ENCODE assay signal across 3 cellular contexts in genomic region chr11:103604310-103604709, GRCh38.
TF ChIP-seq lines count a peak whose summit lies in the region.

No MANE protein-coding gene starts in this region.

TF ChIP-seq in HepG2, 621 proteins besides CTCF, POLR2A, EP300 and RAD21:
- TF ChIP-seq CEBPB (IDR thresholded peaks at IDR 0.05; ENCODE audit: borderline replicate concordance, low read depth, low read length) (peak; percentile 74; the same call in 1 of the 2 replicates), MED1 (CRISPR knock-in tag; IDR thresholded peaks at IDR 0.05) (no peak)

TF ChIP-seq in IMR-90, 13 proteins besides CTCF, POLR2A, EP300 and RAD21:
- no peak for TF ChIP-seq SMC3 (IDR thresholded peaks at IDR 0.05; ENCODE audit: low read depth, low read length)
- TF ChIP-seq RCOR1 (IDR thresholded peaks at IDR 0.05; ENCODE audit: insufficient replicate concordance, low read length) = no peak
- TF ChIP-seq CEBPB (IDR thresholded peaks at IDR 0.05; ENCODE audit: low read depth, low read length) = peak; percentile 84
- no peak for TF ChIP-seq FOS (IDR thresholded peaks at IDR 0.05; ENCODE audit: low read depth, low read length)
- TF ChIP-seq MXI1 (IDR thresholded peaks at IDR 0.05; ENCODE audit: borderline replicate concordance, low read depth, low read length) = no peak
- no peak for TF ChIP-seq RFX5 (IDR thresholded peaks at IDR 0.05; ENCODE audit: low read depth, low read length)
- TF ChIP-seq MAFK (IDR thresholded peaks at IDR 0.05; ENCODE audit: low read depth, low read length) = no peak

TF ChIP-seq in K562, 482 proteins besides CTCF, POLR2A, EP300 and RAD21:
- TF ChIP-seq CEBPG (CRISPR knock-in tag; IDR thresholded peaks at IDR 0.05) (no peak), CEBPG (tag; conservative IDR thresholded peaks at IDR 0.05 in 1 of 2, IDR thresholded peaks at IDR 0.05 in 1 of 2) (peak in 1 of 2 experiments; percentile 64; a peak in 2 of 4 replicates), CEBPB (tag; IDR thresholded peaks at IDR 0.05) (peak; percentile 49)
- TF ChIP-seq, protein P1, sequence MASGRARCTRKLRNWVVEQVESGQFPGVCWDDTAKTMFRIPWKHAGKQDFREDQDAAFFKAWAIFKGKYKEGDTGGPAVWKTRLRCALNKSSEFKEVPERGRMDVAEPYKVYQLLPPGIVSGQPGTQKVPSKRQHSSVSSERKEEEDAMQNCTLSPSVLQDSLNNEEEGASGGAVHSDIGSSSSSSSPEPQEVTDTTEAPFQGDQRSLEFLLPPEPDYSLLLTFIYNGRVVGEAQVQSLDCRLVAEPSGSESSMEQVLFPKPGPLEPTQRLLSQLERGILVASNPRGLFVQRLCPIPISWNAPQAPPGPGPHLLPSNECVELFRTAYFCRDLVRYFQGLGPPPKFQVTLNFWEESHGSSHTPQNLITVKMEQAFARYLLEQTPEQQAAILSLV (tag; IDR thresholded peaks at IDR 0.05) = no peak
